8 cellular contexts compared by ENCODE assay signal in the genomic region with DNA sequence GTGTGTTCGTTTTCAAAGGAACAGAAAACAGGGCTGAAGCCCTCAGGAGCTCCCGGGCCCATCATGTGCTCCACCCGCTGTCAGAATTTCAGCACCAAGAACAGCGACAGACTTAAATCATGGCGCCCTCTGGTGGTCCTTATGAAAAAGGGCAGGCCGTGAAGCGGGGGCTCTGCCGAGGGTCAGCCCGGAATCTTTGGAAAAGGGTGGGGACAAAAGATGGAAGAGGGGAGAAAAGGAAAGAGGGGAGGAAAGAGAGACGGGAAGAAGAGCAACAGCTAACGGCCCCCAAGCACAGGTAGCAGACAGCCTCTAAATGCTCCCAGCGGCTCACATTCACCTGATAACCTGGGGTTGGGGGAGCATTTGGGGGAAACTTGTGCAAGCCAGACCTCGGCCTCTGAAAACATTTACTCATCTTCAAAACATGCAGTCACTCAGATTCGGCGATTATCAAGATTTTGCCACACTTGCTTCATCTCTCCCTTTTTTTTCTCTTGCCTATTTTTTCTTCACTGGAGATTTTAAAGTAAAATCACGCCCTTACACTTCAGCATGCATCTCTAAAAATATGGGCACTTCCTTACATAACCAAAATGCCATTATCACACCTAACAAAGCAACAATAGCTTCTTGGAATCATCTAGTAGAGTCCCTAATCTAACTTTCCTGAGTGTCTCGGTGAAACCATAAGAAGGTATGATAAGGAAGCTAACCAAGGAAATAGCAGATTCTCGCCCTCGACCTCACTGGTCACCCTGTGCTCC. TPM values are rescaled to one million over a fixed set of nuclear protein-coding genes. Genes with fewer than 3 reads are reported as not detected.
DNase-seq lines count a peak whose midpoint lies in the region; ATAC-seq and TF ChIP-seq lines count a peak whose summit lies in the region.

No MANE protein-coding gene starts in this region.

- H3K36me3 ChIP-seq in KMS-11 (ENCODE audit: insufficient read depth) (no peaks in the 10 kb centered on the region), SJCRH30 (no peaks in the 10 kb centered on the region), heart left ventricle (no peaks in the 10 kb centered on the region), sigmoid colon (no peaks in the 10 kb centered on the region)

- H3K36me3 Mint-ChIP-seq in activated naive CD8-positive, alpha-beta T cell treated with anti-CD3 and anti-CD28 coated beads, Interleukin-2, amount 10 ng/mL, durations not matched to agents 7 days and 5 days: no peaks in the 10 kb centered on the region

- H3K27me3 ChIP-seq in KMS-11 (ENCODE audit: insufficient read depth, low read depth) (peaks cover 2% of the 10 kb centered on the region; the same call in 1 of the 2 replicates), SJCRH30 (0 out of 2 replicates have a peak, but pooled peaks cover 3% of the 10 kb centered on the region), heart left ventricle (peaks cover 0 to 14% (median 0%) of the 10 kb centered on the region in 9 donors), sigmoid colon (peaks cover 0 to 30% (median 3%) of the 10 kb centered on the region in 3 donors)

- no peak overlapping the region for H3K9ac ChIP-seq in KMS-11

- no peak overlapping the region for H3K4me3 Mint-ChIP-seq in activated naive CD8-positive, alpha-beta T cell treated with anti-CD3 and anti-CD28 coated beads, Interleukin-2, amount 10 ng/mL, durations not matched to agents 7 days and 5 days

- TF ChIP-seq EP300 in sigmoid colon (IDR thresholded peaks at IDR 0.05): no peak

- H2AFZ ChIP-seq in KMS-11 (ENCODE audit: low read depth): no peak overlapping the region

- H3K4me1 Mint-ChIP-seq in activated naive CD8-positive, alpha-beta T cell treated with anti-CD3 and anti-CD28 coated beads, Interleukin-2, amount 10 ng/mL, durations not matched to agents 7 days and 5 days: peaks cover 1% of the 10 kb centered on the region

- peaks cover 13% of the 10 kb centered on the region for H3K27me3 Mint-ChIP-seq in activated naive CD8-positive, alpha-beta T cell treated with anti-CD3 and anti-CD28 coated beads, Interleukin-2, amount 10 ng/mL, durations not matched to agents 7 days and 5 days

- intact Hi-C loops in heart left ventricle (cut with DNase I): loop anchor here in 9 of 10 donors (2.0 to 10.0 kb wide), 6 partner anchors 75 to 302 kb away; a partner anchor contains a TSS
- intact Hi-C loops in sigmoid colon (cut with DNase I): loop anchor here (5.0 kb wide), 1 partner anchor 215 kb away; no protein-coding TSS in a partner anchor

- H3K27ac Mint-ChIP-seq in activated naive CD8-positive, alpha-beta T cell treated with anti-CD3 and anti-CD28 coated beads, Interleukin-2, amount 10 ng/mL, durations not matched to agents 7 days and 5 days: no peak overlapping the region

- 21 to 25% (median 24%) methylated on average over 19 of the region's 19 CpGs for WGBS in heart left ventricle, 4 donors
- WGBS in sigmoid colon, 2 donors: 21 to 30% methylated on average over 19 of the region's 19 CpGs

- DNase-seq in GM10248 (ENCODE audit: extremely low spot score) (peak; percentile 78), SJCRH30 (peak; percentile 58 to 82), heart left ventricle (peak in 3 of 5 donors; percentile 18 to 40 (median 31)), sigmoid colon (no peak)
- DNase-seq in activated naive CD8-positive, alpha-beta T cell treated with anti-CD3 and anti-CD28 coated beads, Interleukin-2, amount 10 ng/mL, durations not matched to agents 7 days and 5 days: peak; percentile 50

- H4K20me1 ChIP-seq in KMS-11 (ENCODE audit: insufficient read depth): no peaks in the 10 kb centered on the region

- peak; percentile 60 for ATAC-seq in activated naive CD8-positive, alpha-beta T cell treated with anti-CD3 and anti-CD28 coated beads, Interleukin-2, amount 10 ng/mL, durations not matched to agents 7 days and 5 days (ENCODE audit: low read depth)
- ATAC-seq in heart left ventricle: peak in 1 of 4 donors; percentile 37
- ATAC-seq in HG02970 (IDR thresholded peaks at IDR 0.05; ENCODE audit: low FRiP score, unreplicated experiment): no peak
- ATAC-seq in HG02759 (IDR thresholded peaks at IDR 0.05; ENCODE audit: unreplicated experiment): no peak

- H3K9me3 Mint-ChIP-seq in activated naive CD8-positive, alpha-beta T cell treated with anti-CD3 and anti-CD28 coated beads, Interleukin-2, amount 10 ng/mL, durations not matched to agents 7 days and 5 days: peaks cover 3% of the 10 kb centered on the region

- no peaks in the 10 kb centered on the region for H3K79me2 ChIP-seq in KMS-11 (ENCODE audit: insufficient read depth, low read depth)

- H3K4me3 ChIP-seq in KMS-11 (IDR thresholded peaks at IDR 0.05; ENCODE audit: insufficient read depth, low read depth, low read length) (no peak overlapping the region), SJCRH30 (no peak overlapping the region), heart left ventricle (no peak overlapping the region), sigmoid colon (no peak overlapping the region)

- TF ChIP-seq POLR2A in heart left ventricle (IDR thresholded peaks at IDR 0.05) (no peak), sigmoid colon (IDR thresholded peaks at IDR 0.05) (no peak)

- no peaks in the 10 kb centered on the region for H3K9me3 ChIP-seq in SJCRH30 (replicated peaks)
- H3K9me3 ChIP-seq in heart left ventricle: peaks cover 0 to 8% (median 0%) of the 10 kb centered on the region in 12 donors
- peaks cover 0 to 4% (median 0%) of the 10 kb centered on the region in 4 donors for H3K9me3 ChIP-seq in sigmoid colon

- CTCF ChIA-PET in GM10248 (lab: Yijun Ruan, JAX): interaction anchor here (0.8 to 4.2 kb wide), 13 partner anchors 14 to 548 kb away, joined by 3 to 30 read pairs (median 5); a partner anchor contains a TSS

- POLR2A ChIA-PET in GM10248 (lab: Yijun Ruan, JAX): no interaction called here
- POLR2A ChIA-PET in activated naive CD8-positive, alpha-beta T cell treated with anti-CD3 and anti-CD28 coated beads, Interleukin-2, amount 10 ng/mL, durations not matched to agents 7 days and 5 days (lab: Charles Lee): no interaction called here

- no peak overlapping the region for H3K4me2 ChIP-seq in KMS-11

- H3K4me1 ChIP-seq in KMS-11 (ENCODE audit: low read depth, poor library complexity, severe bottlenecking) (no peaks in the 10 kb centered on the region), SJCRH30 (no peaks in the 10 kb centered on the region), heart left ventricle (peaks cover 0 to 16% (median 0%) of the 10 kb centered on the region in 12 donors), sigmoid colon (no peaks in the 10 kb centered on the region)

- TF ChIP-seq CTCF in GM10248 (IDR thresholded peaks at IDR 0.05; ENCODE audit: control extremely low read depth, extremely low read depth, low read depth, missing control alignments): peak; percentile 94
- TF ChIP-seq CTCF in KMS-11 (conservative IDR thresholded peaks at IDR 0.05; ENCODE audit: low read depth, low read length): peak; percentile 94
- TF ChIP-seq CTCF in heart left ventricle (IDR thresholded peaks at IDR 0.05): peak; percentile 70 to 86 (median 78)
- TF ChIP-seq CTCF in sigmoid colon (IDR thresholded peaks at IDR 0.05): peak in 3 of 4 experiments; percentile 65 to 80 (median 74)

- H3K27ac ChIP-seq in KMS-11 (no peak overlapping the region), SJCRH30 (no peak overlapping the region), heart left ventricle (no peak overlapping the region), sigmoid colon (no peak overlapping the region)

RNA-seq across cellular contexts. Expression of a gene that starts 28.1 kb away (rescaled TPM):
- total RNA-seq in SJCRH30 (2014; rRNA removed; shearing (Covaris generic)): 8.9 and 9.1 TPM in 2 replicates
- total RNA-seq in activated naive CD8-positive, alpha-beta T cell treated with anti-CD3 and anti-CD28 coated beads, Interleukin-2, amount 10 ng/mL, durations not matched to agents 7 days and 5 days: 10 to 100 TPM; 36.0 to 38.2 TPM
- total RNA-seq in heart left ventricle (10 to 100 TPM; 12.9 to 33.6 (median 21.8) TPM), sigmoid colon (10 to 100 TPM; 12.7 to 24.3 (median 20.2) TPM)
- polyA plus RNA-seq in heart left ventricle (10 to 100 TPM in 1 of 2 donors, 1 to 10 TPM in 1; 4.4 to 14.0 TPM), sigmoid colon (10 to 100 TPM in 1 of 3 donors, 1 to 10 TPM in 2; 3.0 to 18.7 (median 3.0) TPM)
